In genomic region chr2:234258562-234259141, GRCh38 we compare ENCODE assay signal across 14 cellular contexts.
A peak's percentile ranks its signal among the peaks of the same experiment; 100 is the strongest.
DNase-seq lines count a peak whose midpoint lies in the region; ATAC-seq, FAIRE-seq and TF ChIP-seq lines count a peak whose summit lies in the region.
"Had no signal": no experiment of that assay in that cellular context is flagged by ENCODE, and none has a peak within 500 bp of the region (broad histone marks: within the 10 kb centered on the region; RNA-seq: fewer than 3 reads in every experiment).

No MANE protein-coding gene starts in this region.

- no peak overlapping the region for H2AFZ ChIP-seq in keratinocyte (ENCODE audit: control insufficient read depth, low read length)

- H3K4me3 ChIP-seq in keratinocyte (ENCODE audit: control insufficient read depth in 2 of 3, extremely low read depth in 1 of 3, insufficient read depth in 2 of 3, low read depth in 1 of 3, low read length in 3 of 3), result peak overlapping the region in 2 of 3 experiments; percentile 2 to 39
- H3K4me3 ChIP-seq: HAP-1, stomach had no signal

- dilution Hi-C loops in keratinocyte (cut with MboI; ENCODE audit: extremely low pct_ligation_motif_present, low sequenced_read_pairs), result no loop called here

- DNase-seq in AG08396 (ENCODE audit: low spot score) (peak; percentile 50), HCEC 1CT (peak; percentile 80), SW480 (ENCODE audit: low spot score) (peak; percentile 60), keratinocyte (ENCODE audit: low read depth, low spot score) (peak; percentile 94), NCI-H1092 (lab: John Stamatoyannopoulos, UW) (no peak), NCI-H1105 treated with DMSO at 0.1 percent for 48 hours (lab: John Stamatoyannopoulos, UW) (no peak)
- no peak for DNase-seq in stimulated activated CD4-positive, alpha-beta T cell treated with anti-CD3 and anti-CD28 coated beads, Interleukin-4, amount 100 ng/mL, for 24 hours
- DNase-seq: RPMI8226 had no signal

- no peaks in the 10 kb centered on the region for H3K27me3 ChIP-seq in keratinocyte (ENCODE audit: control insufficient read depth, extremely low read depth, insufficient read depth, low read length)

- peaks cover 74% of the 10 kb centered on the region for H3K4me1 ChIP-seq in keratinocyte (ENCODE audit: control insufficient read depth, extremely low read depth, insufficient read depth, low read length)
- H3K4me1 ChIP-seq: HAP-1, stomach had no signal

- H3K9me3 ChIP-seq in keratinocyte (ENCODE audit: control insufficient read depth, low read depth, low read length), result peaks cover 4% of the 10 kb centered on the region
- H3K9me3 ChIP-seq: HAP-1, stomach had no signal

- FAIRE-seq in keratinocyte (lab: Jason Lieb, UNC), result peak; percentile 94
- FAIRE-seq: GM18507, islet of Langerhans had no signal

- TF ChIP-seq CTCF in keratinocyte (optimal IDR thresholded peaks at IDR 0.05 in 1 of 3, IDR thresholded peaks at IDR 0.05 in 1 of 3, conservative IDR thresholded peaks at IDR 0.05 in 1 of 3; ENCODE audit: extremely low read depth in 1 of 3, insufficient read depth in 2 of 3, low read length in 3 of 3), result no peak

- H3K9ac ChIP-seq in keratinocyte (ENCODE audit: control insufficient read depth, extremely low read depth, insufficient read depth, low read length), result peak overlapping the region; percentile 77

- no peaks in the 10 kb centered on the region for H3K79me2 ChIP-seq in keratinocyte (ENCODE audit: control insufficient read depth, insufficient read depth, low read length)

- no peaks in the 10 kb centered on the region for H3K9me1 ChIP-seq in keratinocyte (ENCODE audit: control insufficient read depth, extremely low read depth, insufficient read depth, low read length)

- H3K36me3 ChIP-seq in keratinocyte (ENCODE audit: control insufficient read depth in 2 of 2, extremely low read depth in 1 of 2, insufficient read depth in 2 of 2, low read length in 2 of 2), result no peaks in the 10 kb centered on the region
- H3K36me3 ChIP-seq: HAP-1, stomach had no signal

- no peak for ATAC-seq in HG02970 (IDR thresholded peaks at IDR 0.05; ENCODE audit: low FRiP score, unreplicated experiment)

- H4K20me1 ChIP-seq in keratinocyte (ENCODE audit: control insufficient read depth, extremely low read depth, insufficient read depth, low read length), result no peaks in the 10 kb centered on the region

- H3K27ac ChIP-seq in keratinocyte (ENCODE audit: control insufficient read depth, insufficient read depth, low read length), result peak overlapping the region; percentile 97
- H3K27ac ChIP-seq: C4-2B, stomach had no signal

- H3K4me2 ChIP-seq in keratinocyte (ENCODE audit: control insufficient read depth, extremely low read depth, insufficient read depth, low read depth, low read length), result peak overlapping the region; percentile 70

Comparison
In these comparisons a context has a peak if more than half of its experiments do, and no peak if none do; other contexts are left out.
1. DNase-seq: peak in AG08396 (single experiment), HCEC 1CT (single experiment), SW480 (single experiment) and keratinocyte (single experiment); none in stimulated activated CD4-positive, alpha-beta T cell treated with anti-CD3 and anti-CD28 coated beads, Interleukin-4, amount 100 ng/mL, for 24 hours (single experiment), NCI-H1092 (single experiment) and NCI-H1105 treated with DMSO at 0.1 percent for 48 hours (single experiment).